Comparison of ENCODE assay signal across 28 cellular contexts in genomic region chr11:20099527-20099926, GRCh38.
DNase-seq lines count a peak whose midpoint lies in the region; ATAC-seq and TF ChIP-seq lines count a peak whose summit lies in the region.
"Had no signal": no experiment of that assay in that cellular context is flagged by ENCODE, and none has a peak within 500 bp of the region (broad histone marks: within the 10 kb centered on the region; RNA-seq: fewer than 3 reads in every experiment).

No MANE protein-coding gene starts in this region.

- no peak overlapping the region for H3K4me3 Mint-ChIP-seq in activated naive CD8-positive, alpha-beta T cell treated with anti-CD3 and anti-CD28 coated beads, Interleukin-2, amount 10 ng/mL, durations not matched to agents 7 days and 5 days
- H3K4me3 Mint-ChIP-seq in activated naive CD8-positive, alpha-beta T cell treated with anti-CD3 and anti-CD28 coated beads for 36 hours, result no peak overlapping the region
- H3K4me3 Mint-ChIP-seq in stimulated activated naive B cell treated with anti-CD40 and anti-IgM and Interleukin-4, amounts not matched to agents 10 μg/mL and 1 μg/mL and 100 μg/mL, for 72 hours, result no peak overlapping the region
- H3K4me3 Mint-ChIP-seq: activated CD4-positive, alpha-beta T cell treated with anti-CD3 and anti-CD28 coated beads, Interleukin-2, amount 10 ng/mL, durations not matched to agents 24 days and 14 days had no signal

- intact Hi-C loops in ascending aorta (cut with DNase I), result no loop called here

- ATAC-seq in activated naive CD8-positive, alpha-beta T cell treated with anti-CD3 and anti-CD28 coated beads, Interleukin-2, amount 10 ng/mL, durations not matched to agents 7 days and 5 days (ENCODE audit: low read depth), result peak; percentile 91
- peak; percentile 51 for ATAC-seq in HG02981 (IDR thresholded peaks at IDR 0.05; ENCODE audit: unreplicated experiment)
- ATAC-seq in stimulated activated naive B cell treated with anti-CD40 and anti-IgM and Interleukin-4, amounts not matched to agents 10 μg/mL and 1 μg/mL and 100 μg/mL, for 72 hours (replicated peaks), result peak; percentile 51 to 83
- ATAC-seq: HepG2, left lung had no signal

- peak overlapping the region; percentile 2 to 88 for H3K27ac ChIP-seq in ascending aorta
- H3K27ac ChIP-seq: HL-60, left lung, PC-9, transverse colon, VCaP had no signal

- POLR2A ChIA-PET in activated naive CD8-positive, alpha-beta T cell treated with anti-CD3 and anti-CD28 coated beads, Interleukin-2, amount 10 ng/mL, durations not matched to agents 7 days and 5 days (lab: Charles Lee), result no interaction called here

- peaks cover 5% of the 10 kb centered on the region for H3K4me1 Mint-ChIP-seq in activated naive CD8-positive, alpha-beta T cell treated with anti-CD3 and anti-CD28 coated beads, Interleukin-2, amount 10 ng/mL, durations not matched to agents 7 days and 5 days
- peaks cover 11% of the 10 kb centered on the region for H3K4me1 Mint-ChIP-seq in activated naive CD8-positive, alpha-beta T cell treated with anti-CD3 and anti-CD28 coated beads for 36 hours
- H3K4me1 Mint-ChIP-seq in stimulated activated naive B cell treated with anti-CD40 and anti-IgM and Interleukin-4, amounts not matched to agents 10 μg/mL and 1 μg/mL and 100 μg/mL, for 72 hours, result peaks cover 4 to 27% of the 10 kb centered on the region in 2 donors
- H3K4me1 Mint-ChIP-seq: activated CD4-positive, alpha-beta T cell treated with anti-CD3 and anti-CD28 coated beads, Interleukin-2, amount 10 ng/mL, durations not matched to agents 24 days and 14 days had no signal

- H3K27me3 ChIP-seq in ascending aorta, result no peaks in the 10 kb centered on the region
- H3K27me3 ChIP-seq: BE2C, left lung, transverse colon had no signal

- H3K4me3 ChIP-seq in ascending aorta, result no peak overlapping the region
- H3K4me3 ChIP-seq: left lung, PC-9, skin epidermis, transverse colon had no signal

- no peaks in the 10 kb centered on the region for H3K27me3 Mint-ChIP-seq in activated naive CD8-positive, alpha-beta T cell treated with anti-CD3 and anti-CD28 coated beads, Interleukin-2, amount 10 ng/mL, durations not matched to agents 7 days and 5 days
- no peaks in the 10 kb centered on the region for H3K27me3 Mint-ChIP-seq in activated naive CD8-positive, alpha-beta T cell treated with anti-CD3 and anti-CD28 coated beads for 36 hours
- peaks cover 3 to 17% of the 10 kb centered on the region in 2 donors for H3K27me3 Mint-ChIP-seq in stimulated activated naive B cell treated with anti-CD40 and anti-IgM and Interleukin-4, amounts not matched to agents 10 μg/mL and 1 μg/mL and 100 μg/mL, for 72 hours

- H3K9me3 Mint-ChIP-seq in activated naive CD8-positive, alpha-beta T cell treated with anti-CD3 and anti-CD28 coated beads, Interleukin-2, amount 10 ng/mL, durations not matched to agents 7 days and 5 days, result no peaks in the 10 kb centered on the region
- H3K9me3 Mint-ChIP-seq in activated naive CD8-positive, alpha-beta T cell treated with anti-CD3 and anti-CD28 coated beads for 36 hours, result no peaks in the 10 kb centered on the region
- no peaks in the 10 kb centered on the region for H3K9me3 Mint-ChIP-seq in stimulated activated naive B cell treated with anti-CD40 and anti-IgM and Interleukin-4, amounts not matched to agents 10 μg/mL and 1 μg/mL and 100 μg/mL, for 72 hours
- H3K9me3 Mint-ChIP-seq: activated CD4-positive, alpha-beta T cell treated with anti-CD3 and anti-CD28 coated beads, Interleukin-2, amount 10 ng/mL, durations not matched to agents 24 days and 14 days; naive B cell had no signal

- H3K36me3 ChIP-seq in ascending aorta, result peaks cover 73 to 97% of the 10 kb centered on the region in 2 donors
- H3K36me3 ChIP-seq: BE2C had no signal

- H3K4me1 ChIP-seq in ascending aorta, result peaks cover 3 to 34% of the 10 kb centered on the region in 2 donors
- H3K4me1 ChIP-seq: BE2C had no signal

- DNase-seq in activated naive CD8-positive, alpha-beta T cell treated with anti-CD3 and anti-CD28 coated beads, Interleukin-2, amount 10 ng/mL, durations not matched to agents 7 days and 5 days, result no peak
- DNase-seq in activated naive CD8-positive, alpha-beta T cell treated with anti-CD3 and anti-CD28 coated beads for 36 hours, result no peak
- DNase-seq in ascending aorta (ENCODE audit: low spot score in 2 of 2) (no peak), mucosa of gallbladder (ENCODE audit: low spot score) (no peak), GDM1 (lab: John Stamatoyannopoulos, UW) (no peak), occipital lobe (lab: John Stamatoyannopoulos, UW) (no peak)
- no peak for DNase-seq in stimulated activated naive B cell treated with anti-CD40 and anti-IgM and Interleukin-4, amounts not matched to agents 10 μg/mL and 1 μg/mL and 100 μg/mL, for 72 hours
- DNase-seq: activated CD4-positive, alpha-beta T cell treated with anti-CD3 and anti-CD28 coated beads, Interleukin-2, amount 10 ng/mL, durations not matched to agents 24 days and 14 days; activated naive CD4-positive, alpha-beta T cell treated with anti-CD3 and anti-CD28 coated beads, Interleukin-2, amount 50 U/mL, for 16 hours; anterior cingulate cortex; BE2C; DMS53; HCEC 1CT; hippocampal formation; Kasumi-1; left lung; naive B cell; NCI-H146; NCI-H2107; PC-9; Right ventricle myocardium superior; T-helper 9 cell; transverse colon had no signal

- H3K9me3 ChIP-seq in ascending aorta, result no peaks in the 10 kb centered on the region
- H3K9me3 ChIP-seq: BE2C, left lung, transverse colon had no signal

- H3K27ac Mint-ChIP-seq in activated naive CD8-positive, alpha-beta T cell treated with anti-CD3 and anti-CD28 coated beads, Interleukin-2, amount 10 ng/mL, durations not matched to agents 7 days and 5 days, result no peak overlapping the region
- no peak overlapping the region for H3K27ac Mint-ChIP-seq in activated naive CD8-positive, alpha-beta T cell treated with anti-CD3 and anti-CD28 coated beads for 36 hours
- no peak overlapping the region for H3K27ac Mint-ChIP-seq in stimulated activated naive B cell treated with anti-CD40 and anti-IgM and Interleukin-4, amounts not matched to agents 10 μg/mL and 1 μg/mL and 100 μg/mL, for 72 hours
- H3K27ac Mint-ChIP-seq: activated CD4-positive, alpha-beta T cell treated with anti-CD3 and anti-CD28 coated beads, Interleukin-2, amount 10 ng/mL, durations not matched to agents 24 days and 14 days had no signal

- no peaks in the 10 kb centered on the region for H3K36me3 Mint-ChIP-seq in activated naive CD8-positive, alpha-beta T cell treated with anti-CD3 and anti-CD28 coated beads, Interleukin-2, amount 10 ng/mL, durations not matched to agents 7 days and 5 days
- no peaks in the 10 kb centered on the region for H3K36me3 Mint-ChIP-seq in activated naive CD8-positive, alpha-beta T cell treated with anti-CD3 and anti-CD28 coated beads for 36 hours
- no peaks in the 10 kb centered on the region for H3K36me3 Mint-ChIP-seq in stimulated activated naive B cell treated with anti-CD40 and anti-IgM and Interleukin-4, amounts not matched to agents 10 μg/mL and 1 μg/mL and 100 μg/mL, for 72 hours
- H3K36me3 Mint-ChIP-seq: naive B cell had no signal

- TF ChIP-seq CTCF in ascending aorta (IDR thresholded peaks at IDR 0.05), result no peak
